26 cellular contexts compared by ENCODE assay signal in the genomic region with DNA sequence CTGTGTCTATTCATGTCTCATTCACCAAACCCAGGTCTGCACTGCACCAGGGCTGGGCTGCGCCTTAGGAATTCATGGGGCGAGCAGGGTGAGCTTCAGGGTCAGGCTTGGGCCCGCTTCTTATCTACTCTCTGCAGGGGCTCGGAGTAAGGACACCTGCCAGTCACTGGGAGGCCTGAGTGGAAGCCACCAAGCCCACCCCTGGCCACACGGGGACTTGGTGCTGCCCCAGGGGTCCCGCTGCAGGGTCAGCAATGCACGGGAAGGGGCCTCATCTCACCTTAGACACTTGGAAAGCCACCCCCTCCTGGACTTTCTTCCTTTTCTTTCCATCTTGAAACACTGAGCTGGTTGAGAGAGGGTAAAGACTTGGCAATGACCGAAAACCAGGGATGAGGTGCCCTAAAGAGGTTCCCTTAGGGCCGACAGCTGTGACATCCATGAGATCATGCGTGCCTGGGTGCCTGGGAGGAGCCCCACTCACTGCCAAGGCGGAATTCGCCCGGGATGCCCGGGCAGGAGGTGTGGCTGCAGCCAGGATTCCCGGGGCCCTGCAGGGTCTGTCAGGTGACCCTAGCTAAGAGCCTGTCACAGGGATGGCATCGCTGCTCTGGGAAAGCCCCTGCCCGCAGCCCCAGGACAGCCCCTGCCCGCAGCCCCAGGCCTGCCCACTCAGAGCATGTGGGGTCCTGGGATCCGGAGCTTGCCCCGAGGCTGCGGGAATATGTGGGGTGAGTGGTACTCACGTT. TPM values are rescaled to one million over a fixed set of nuclear protein-coding genes. Genes with fewer than 3 reads are reported as not detected.
DNase-seq lines count a peak whose midpoint lies in the region; ATAC-seq lines count a peak whose summit lies in the region.
"Had no signal": no experiment of that assay in that cellular context is flagged by ENCODE, and none has a peak within 500 bp of the region (broad histone marks: within the 10 kb centered on the region; RNA-seq: fewer than 3 reads in every experiment).

No MANE protein-coding gene starts in this region.

- no peaks in the 10 kb centered on the region for H4K20me1 ChIP-seq in BLaER1

- H3K4me1 ChIP-seq in BLaER1 (peaks cover 78% of the 10 kb centered on the region), esophagus (ENCODE audit: control insufficient read depth in 2 of 2, insufficient read depth in 2 of 2, low read length in 1 of 2) (peaks cover 6 to 7% of the 10 kb centered on the region in 2 donors), mesenchymal stem cell (ENCODE audit: control insufficient read depth, insufficient read depth, low read depth, low read length) (peaks cover 38% of the 10 kb centered on the region), subcutaneous abdominal adipose tissue (ENCODE audit: control insufficient read depth in 5 of 5, insufficient read depth in 5 of 5, low read length in 5 of 5) (peaks cover 2 to 53% (median 43%) of the 10 kb centered on the region in 5 donors)
- H3K4me1 ChIP-seq: Caco-2 had no signal

- H3K27me3 ChIP-seq in BLaER1 (no peaks in the 10 kb centered on the region), esophagus (ENCODE audit: control insufficient read depth in 1 of 2, insufficient read depth in 2 of 2, low read length in 2 of 2) (no peaks in the 10 kb centered on the region), mesenchymal stem cell (ENCODE audit: control insufficient read depth in 1 of 2, insufficient read depth in 1 of 2, low read length in 2 of 2) (peaks cover 0 to 10% of the 10 kb centered on the region in 2 experiments), subcutaneous abdominal adipose tissue (ENCODE audit: control insufficient read depth in 5 of 5, insufficient read depth in 4 of 5, low read length in 5 of 5) (peaks cover 0 to 29% (median 20%) of the 10 kb centered on the region in 5 donors), MG63 (no peaks in the 10 kb centered on the region)
- H3K27me3 ChIP-seq: adrenal gland, ovary, SJSA1 had no signal

- H3K4me3 Mint-ChIP-seq in activated naive CD8-positive, alpha-beta T cell treated with anti-CD3 and anti-CD28 coated beads, Interleukin-2, amount 50 U/mL, for 24 hours: no peak overlapping the region
- H3K4me3 Mint-ChIP-seq: activated T-cell treated with anti-CD3 and anti-CD28 coated beads, Interleukin-2, amount 50 U/mL, for 4 hours had no signal

- H3K4ac ChIP-seq in mesenchymal stem cell (ENCODE audit: low read depth in 1 of 2, low read length in 2 of 2): no peak overlapping the region

- H2BK15ac ChIP-seq in mesenchymal stem cell (ENCODE audit: low read depth, poor library complexity, severe bottlenecking): peak overlapping the region; percentile 26

- H2BK12ac ChIP-seq in mesenchymal stem cell (ENCODE audit: low read length in 2 of 2): peak overlapping the region in 1 of 2 experiments; percentile 40

- WGBS in esophagus, 2 donors: 72 to 79% methylated on average over 22 of the region's 22 CpGs
- WGBS in mesenchymal stem cell: 91% methylated on average over 19 of the region's 22 CpGs

- no peak overlapping the region for H3K27ac Mint-ChIP-seq in activated naive CD8-positive, alpha-beta T cell treated with anti-CD3 and anti-CD28 coated beads, Interleukin-2, amount 50 U/mL, for 24 hours

- H3K4me1 Mint-ChIP-seq in activated naive CD8-positive, alpha-beta T cell treated with anti-CD3 and anti-CD28 coated beads, Interleukin-2, amount 50 U/mL, for 24 hours: peaks cover 8% of the 10 kb centered on the region

- H4K91ac ChIP-seq in mesenchymal stem cell (ENCODE audit: low read length): no peak overlapping the region

- no peaks in the 10 kb centered on the region for H3K79me1 ChIP-seq in mesenchymal stem cell (replicated peaks; ENCODE audit: low read length, poor library complexity, severe bottlenecking)

- intact Hi-C loops in head of caudate nucleus (cut with DNase I): no loop called here

- no peaks in the 10 kb centered on the region for H3K9me3 Mint-ChIP-seq in activated naive CD8-positive, alpha-beta T cell treated with anti-CD3 and anti-CD28 coated beads, Interleukin-2, amount 50 U/mL, for 24 hours
- H3K9me3 Mint-ChIP-seq: activated T-cell treated with anti-CD3 and anti-CD28 coated beads, Interleukin-2, amount 50 U/mL, for 4 hours; naive thymus-derived CD4-positive, alpha-beta T cell had no signal

- no peak for ATAC-seq in activated naive CD8-positive, alpha-beta T cell treated with anti-CD3 and anti-CD28 coated beads, Interleukin-2, amount 50 U/mL, for 24 hours
- ATAC-seq: naive thymus-derived CD4-positive, alpha-beta T cell; stimulated activated naive CD8-positive, alpha-beta T cell treated with anti-CD3 and anti-CD28 coated beads, Interleukin-15, Interleukin-2, amounts not matched to agents 100 U/mL and 50 U/mL, for 24 hours had no signal

- no peak overlapping the region for H3K23ac ChIP-seq in mesenchymal stem cell (ENCODE audit: low read length in 2 of 2)

- 0 out of 2 replicates have a peak overlapping the region, but pooled peaks have one; percentile 51 for H3K4me3 ChIP-seq in BLaER1
- no peak overlapping the region for H3K4me3 ChIP-seq in esophagus (ENCODE audit: low read depth in 1 of 2, low read length in 2 of 2)
- H3K4me3 ChIP-seq in mesenchymal stem cell (ENCODE audit: insufficient read depth in 1 of 2, low read depth in 1 of 2, low read length in 2 of 2): no peak overlapping the region
- no peak overlapping the region for H3K4me3 ChIP-seq in subcutaneous abdominal adipose tissue (ENCODE audit: low read depth in 1 of 5, low read length in 5 of 5)
- no peak overlapping the region for H3K4me3 ChIP-seq in MG63
- H3K4me3 ChIP-seq: adrenal gland, ovary, SJSA1 had no signal

- H3K36me3 Mint-ChIP-seq in activated naive CD8-positive, alpha-beta T cell treated with anti-CD3 and anti-CD28 coated beads, Interleukin-2, amount 50 U/mL, for 24 hours (ENCODE audit: low read depth): no peaks in the 10 kb centered on the region
- H3K36me3 Mint-ChIP-seq: naive thymus-derived CD4-positive, alpha-beta T cell had no signal

- no peak overlapping the region for H2AFZ ChIP-seq in mesenchymal stem cell (ENCODE audit: low read depth, low read length)

- H3K27me3 Mint-ChIP-seq in activated naive CD8-positive, alpha-beta T cell treated with anti-CD3 and anti-CD28 coated beads, Interleukin-2, amount 50 U/mL, for 24 hours: peaks cover 31% of the 10 kb centered on the region

- H2AK5ac ChIP-seq in mesenchymal stem cell (ENCODE audit: low read length, severe bottlenecking): peak overlapping the region; percentile 17

- H3K4me2 ChIP-seq in BLaER1 (peak overlapping the region; percentile 96), mesenchymal stem cell (ENCODE audit: low read length, poor library complexity, severe bottlenecking) (no peak overlapping the region)

- H3K18ac ChIP-seq in mesenchymal stem cell (ENCODE audit: low read depth in 1 of 2, low read length in 2 of 2): no peak overlapping the region

- no peak overlapping the region for H2BK120ac ChIP-seq in mesenchymal stem cell (ENCODE audit: low read depth, low read length)

- H3K9me3 ChIP-seq in BLaER1 (no peaks in the 10 kb centered on the region), esophagus (ENCODE audit: control insufficient read depth in 2 of 2, insufficient read depth in 1 of 2, low read depth in 1 of 2, low read length in 1 of 2) (no peaks in the 10 kb centered on the region), mesenchymal stem cell (ENCODE audit: control insufficient read depth, low read length) (no peaks in the 10 kb centered on the region), subcutaneous abdominal adipose tissue (ENCODE audit: control insufficient read depth in 5 of 5, low read length in 5 of 5) (no peaks in the 10 kb centered on the region), MG63 (no peaks in the 10 kb centered on the region)
- H3K9me3 ChIP-seq: adrenal gland, Caco-2, ovary, SJSA1 had no signal

- peak overlapping the region; percentile 30; the same call in 1 of the 2 replicates for H3K9ac ChIP-seq in BLaER1
- H3K9ac ChIP-seq in mesenchymal stem cell (ENCODE audit: low read length): no peak overlapping the region
- H3K9ac ChIP-seq in subcutaneous abdominal adipose tissue (ENCODE audit: low read length in 5 of 5): no peak overlapping the region

- DNase-seq in mesenchymal stem cell (no peak), NCI-H82 treated with DMSO at 0.1 percent for 48 hours (lab: John Stamatoyannopoulos, UW; ENCODE audit: unreplicated experiment) (no peak), head of caudate nucleus (no peak), MG63 (no peak)
- DNase-seq in activated naive CD8-positive, alpha-beta T cell treated with anti-CD3 and anti-CD28 coated beads, Interleukin-2, amount 50 U/mL, for 24 hours: no peak
- DNase-seq: ACHN; activated CD4-positive, alpha-beta T cell treated with anti-CD3 and anti-CD28 coated beads for 4 hours; activated naive CD4-positive, alpha-beta T cell; activated T-cell treated with anti-CD3 and anti-CD28 coated beads, Interleukin-2, amount 50 U/mL, for 4 hours; C1 segment of cervical spinal cord; Caco-2; DND-41; effector CD8-positive, alpha-beta T cell; H7; Kasumi-1; naive thymus-derived CD4-positive, alpha-beta T cell; NCI-H187; NCI-H69; stimulated activated naive CD8-positive, alpha-beta T cell treated with anti-CD3 and anti-CD28 coated beads, Interleukin-15, Interleukin-2, amounts not matched to agents 100 U/mL and 50 U/mL, for 24 hours; trophoblast cell had no signal

- no peak overlapping the region for H2BK5ac ChIP-seq in mesenchymal stem cell (ENCODE audit: low read depth, low read length, poor library complexity, severe bottlenecking)

- H3K14ac ChIP-seq in mesenchymal stem cell (ENCODE audit: low read length in 2 of 2): no peak overlapping the region

- H4K8ac ChIP-seq in mesenchymal stem cell (ENCODE audit: low read length): no peak overlapping the region

- H3K36me3 ChIP-seq in BLaER1 (no peaks in the 10 kb centered on the region), esophagus (ENCODE audit: control insufficient read depth in 2 of 2, insufficient read depth in 2 of 2, low read length in 1 of 2) (no peaks in the 10 kb centered on the region), mesenchymal stem cell (ENCODE audit: control insufficient read depth in 1 of 2, insufficient read depth in 2 of 2, low read depth in 1 of 2, low read length in 2 of 2) (no peaks in the 10 kb centered on the region), subcutaneous abdominal adipose tissue (ENCODE audit: control insufficient read depth in 5 of 5, insufficient read depth in 5 of 5, low read length in 5 of 5) (no peaks in the 10 kb centered on the region), MG63 (no peaks in the 10 kb centered on the region)
- H3K36me3 ChIP-seq: adrenal gland, ovary had no signal

- peak overlapping the region; percentile 62 for H3K27ac ChIP-seq in BLaER1
- H3K27ac ChIP-seq in esophagus (ENCODE audit: low read depth in 2 of 2, low read length in 1 of 2): peak overlapping the region; percentile 72 to 81
- H3K27ac ChIP-seq in mesenchymal stem cell (ENCODE audit: low read length, poor library complexity, severe bottlenecking): no peak overlapping the region
- H3K27ac ChIP-seq in subcutaneous abdominal adipose tissue (ENCODE audit: low read depth, low read length): peak overlapping the region; percentile 37
- H3K27ac ChIP-seq: ovary had no signal

RNA-seq across cellular contexts. Expression of gene EML1, which starts 45.5 kb away (rescaled TPM):
- polyA plus RNA-seq in esophagus: 1 to 10 TPM; 3.1 to 4.4 TPM
- polyA plus RNA-seq in mesenchymal stem cell (2013, experiment 1 of 2): 5.9 TPM
- 5.2 TPM for polyA plus RNA-seq in mesenchymal stem cell (2013, experiment 2 of 2)
- 9.7 and 11.8 TPM in 2 replicates for total RNA-seq in MG63 (2014; rRNA removed; shearing (Covaris generic); ENCODE audit: low replicate concordance)
- total RNA-seq: naive thymus-derived CD4-positive, alpha-beta T cell had no signal
- polyA plus RNA-seq: naive thymus-derived CD4-positive, alpha-beta T cell had no signal
